Comparison of ENCODE assay signal across 25 cellular contexts in the genomic region with DNA sequence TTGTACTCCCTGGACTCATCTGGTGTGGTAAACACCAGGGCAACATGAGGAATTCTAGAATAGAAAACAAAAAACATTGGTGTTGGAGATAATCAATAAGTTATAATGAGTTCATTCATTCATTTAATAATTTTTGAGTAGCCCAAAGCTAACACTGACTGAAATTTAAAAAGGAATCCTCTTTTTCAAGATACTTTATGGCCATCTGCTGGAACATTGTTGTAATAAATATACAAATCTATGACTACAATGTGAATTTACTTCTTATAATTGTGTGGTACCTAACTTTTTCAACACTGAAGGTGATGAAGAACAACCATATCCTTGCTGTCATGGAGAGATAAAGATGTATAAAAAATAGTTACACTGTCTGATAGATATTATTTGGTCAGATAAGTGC.
"Had no signal": no experiment of that assay in that cellular context is flagged by ENCODE, and none has a peak within 500 bp of the region (broad histone marks: within the 10 kb centered on the region; RNA-seq: fewer than 3 reads in every experiment).

No MANE protein-coding gene starts in this region.

- H3K27me3 ChIP-seq: brain microvascular endothelial cell, gastroesophageal sphincter, hepatocyte, right lobe of liver, testis, transverse colon had no signal

- H3K36me3 ChIP-seq: brain microvascular endothelial cell, gastroesophageal sphincter, right lobe of liver, transverse colon had no signal

- FAIRE-seq: astrocyte, colon, keratinocyte had no signal

- DNase-seq: activated CD4-positive, alpha-beta memory T cell treated with anti-CD3 and anti-CD28 coated beads, Interleukin-2, amount 10 ng/mL, durations not matched to agents 7 days and 5 days; activated CD4-positive, alpha-beta T cell treated with anti-CD3 and anti-CD28 coated beads for 1 hour; activated CD4-positive, alpha-beta T cell treated with anti-CD3 and anti-CD28 coated beads, Interleukin-2, amount 10 ng/mL, durations not matched to agents 7 days and 5 days; activated CD8-positive, alpha-beta memory T cell treated with anti-CD3 and anti-CD28 coated beads, Interleukin-2, amount 50 U/mL, for 48 hours; activated gamma-delta T cell treated with Interleukin-2 at 50 U/mL for 16 hours; activated naive CD4-positive, alpha-beta T cell treated with anti-CD3 and anti-CD28 coated beads, Interleukin-2, amount 50 U/mL, for 16 hours; activated T-cell treated with anti-CD3 and anti-CD28 coated beads, Interleukin-2, amount 50 U/mL, for 24 hours; amniotic stem cell; brain microvascular endothelial cell; central memory CD4-positive, alpha-beta T cell; effector memory CD4-positive, alpha-beta T cell; erythroblast; left cardiac atrium; left ventricle myocardium superior; right lobe of liver; stimulated activated CD4-positive, alpha-beta T cell treated with anti-CD3 and anti-CD28 coated beads, Interleukin-2, amount 100 ng/mL, for 48 hours; stimulated activated naive CD8-positive, alpha-beta T cell treated with anti-CD3 and anti-CD28 coated beads, Interleukin-15, Interleukin-2, amounts not matched to agents 100 U/mL and 50 U/mL, for 24 hours; T-helper 9 cell; testis; transverse colon had no signal

- H3K4me3 ChIP-seq: gastroesophageal sphincter, hepatocyte, right lobe of liver, testis, transverse colon had no signal
